Comparison of ENCODE assay signal across 21 cellular contexts in the genomic region with DNA sequence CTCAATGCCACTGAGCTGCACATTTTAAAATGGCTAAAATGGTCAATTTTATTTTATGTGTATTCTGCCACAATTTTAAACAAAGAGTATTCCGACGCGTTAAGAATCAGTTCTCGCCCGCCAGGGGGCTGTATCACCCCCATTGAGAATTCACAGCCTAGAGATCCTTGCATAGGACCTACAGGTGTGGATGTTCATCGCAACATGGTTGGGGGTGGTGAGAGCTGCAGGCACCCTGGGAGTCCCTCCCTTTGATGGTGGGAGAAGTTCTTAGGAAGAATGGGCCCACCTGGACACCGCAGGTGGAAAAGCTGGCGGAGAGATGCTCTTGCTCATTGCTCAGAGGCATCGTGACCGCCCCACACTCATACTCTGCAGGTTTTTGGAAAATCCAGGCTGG.
DNase-seq lines count a peak whose midpoint lies in the region; ATAC-seq and TF ChIP-seq lines count a peak whose summit lies in the region.
"Had no signal": no experiment of that assay in that cellular context is flagged by ENCODE, and none has a peak within 500 bp of the region (broad histone marks: within the 10 kb centered on the region; RNA-seq: fewer than 3 reads in every experiment).

No MANE protein-coding gene starts in this region.

- intact Hi-C loops in Panc1 (cut with micrococcal nuclease; ENCODE audit: unreplicated experiment) = no loop called here

- H3K9ac ChIP-seq in parathyroid adenoma = no peak overlapping the region
- H3K9ac ChIP-seq: KMS-11 had no signal

- H3K79me2 ChIP-seq in parathyroid adenoma = no peaks in the 10 kb centered on the region

- in situ Hi-C loops in Panc1 (cut with HindIII; ENCODE audit: low pct_unique_long_range_greater_than_20kb, low sequenced_read_pairs) = no loop called here

- H3K27ac ChIP-seq in Panc1 (ENCODE audit: low read length) = no peak overlapping the region
- H3K27ac ChIP-seq in parathyroid adenoma = no peak overlapping the region
- H3K27ac ChIP-seq: epithelial cell of prostate, KMS-11, SJCRH30 had no signal

- ATAC-seq in Panc1 (no peak), HG03521 (IDR thresholded peaks at IDR 0.05; ENCODE audit: unreplicated experiment) (no peak), GM21717 (IDR thresholded peaks at IDR 0.05; ENCODE audit: unreplicated experiment) (no peak)
- ATAC-seq: activated CD4-positive, alpha-beta T cell treated with anti-CD3 and anti-CD28 coated beads for 36 hours; right cardiac atrium had no signal

- H3K4me3 ChIP-seq in H7 (ENCODE audit: insufficient read depth, low read depth, low read length) (no peak overlapping the region), Panc1 (ENCODE audit: low read depth in 2 of 2, low read length in 2 of 2) (no peak overlapping the region), fibroblast of the aortic adventitia (ENCODE audit: low read depth, low read length) (no peak overlapping the region), parathyroid adenoma (ENCODE audit: low read depth, low read length) (no peak overlapping the region)
- H3K4me3 ChIP-seq: SJCRH30 had no signal

- peak; percentile 45 for TF ChIP-seq CTCF in Panc1 (IDR thresholded peaks at IDR 0.05)
- TF ChIP-seq CTCF in fibroblast of the aortic adventitia (IDR thresholded peaks at IDR 0.05; ENCODE audit: insufficient read depth, low read length) = peak; percentile 12
- peak; percentile 27 for TF ChIP-seq CTCF in parathyroid adenoma (IDR thresholded peaks at IDR 0.05)

- no peaks in the 10 kb centered on the region for H3K36me3 ChIP-seq in H7 (replicated peaks; ENCODE audit: control insufficient read depth, insufficient read depth, low read length)
- H3K36me3 ChIP-seq in Panc1 (ENCODE audit: control insufficient read depth, insufficient read depth, low read length) = no peaks in the 10 kb centered on the region
- no peaks in the 10 kb centered on the region for H3K36me3 ChIP-seq in parathyroid adenoma (ENCODE audit: control insufficient read depth, insufficient read depth, low read length)
- H3K36me3 ChIP-seq: SJCRH30 had no signal

- no peak overlapping the region for H3K4me2 ChIP-seq in parathyroid adenoma (ENCODE audit: low read length)
- H3K4me2 ChIP-seq: KMS-11 had no signal

- BruUV-seq in Panc1 (replicated peaks; lab: Mats Ljungman, UMichigan) = no TSS peak

- POLR2A ChIA-PET in Panc1 (lab: Charles Lee) = no interaction called here

- no peak overlapping the region for H2AFZ ChIP-seq in parathyroid adenoma

- H3K4me1 ChIP-seq in Panc1 (ENCODE audit: control insufficient read depth, insufficient read depth, low read length) (no peaks in the 10 kb centered on the region), parathyroid adenoma (no peaks in the 10 kb centered on the region)

- CTCF ChIA-PET in Panc1 (lab: Charles Lee) = interaction anchor here (0.7 kb wide), 1 partner anchor 39 kb away, joined by 4 read pairs; no protein-coding TSS in a partner anchor

- H3K9me3 ChIP-seq in Panc1 (ENCODE audit: control insufficient read depth, insufficient read depth, low read depth, low read length) = no peaks in the 10 kb centered on the region
- no peaks in the 10 kb centered on the region for H3K9me3 ChIP-seq in parathyroid adenoma (ENCODE audit: control insufficient read depth, low read length)
- H3K9me3 ChIP-seq: SJCRH30 had no signal

- DNase-seq in H7 = peak; percentile 46
- no peak for DNase-seq in Panc1 (ENCODE audit: low read depth, low spot score)
- no peak for DNase-seq in fibroblast of the aortic adventitia (ENCODE audit: low read depth)
- DNase-seq in SW 1271 (lab: John Stamatoyannopoulos, UW) = no peak
- DNase-seq: activated CD4-positive, alpha-beta T cell treated with anti-CD3 and anti-CD28 coated beads for 36 hours; activated CD8-positive, alpha-beta memory T cell treated with anti-CD3 and anti-CD28 coated beads, Interleukin-2, amount 50 U/mL, for 4 hours; aorta; cortex of kidney; DMS153; islet precursor cell; mesenchymal stem cell; NCI-H1417; NCI-H226; right cardiac atrium; SJCRH30; stimulated activated CD4-positive, alpha-beta T cell treated with anti-CD3 and anti-CD28 coated beads, Interleukin-2, amount 100 ng/mL, for 24 hours had no signal

- H3K27me3 ChIP-seq in H7 (ENCODE audit: control insufficient read depth, insufficient read depth, low read length) (no peaks in the 10 kb centered on the region), Panc1 (ENCODE audit: control insufficient read depth, insufficient read depth, low read length) (peaks cover 8% of the 10 kb centered on the region), parathyroid adenoma (ENCODE audit: control insufficient read depth, insufficient read depth, low read length) (no peaks in the 10 kb centered on the region)
- H3K27me3 ChIP-seq: SJCRH30 had no signal
